Comparison of ENCODE assay signal across 1 cellular context in the genomic region with DNA sequence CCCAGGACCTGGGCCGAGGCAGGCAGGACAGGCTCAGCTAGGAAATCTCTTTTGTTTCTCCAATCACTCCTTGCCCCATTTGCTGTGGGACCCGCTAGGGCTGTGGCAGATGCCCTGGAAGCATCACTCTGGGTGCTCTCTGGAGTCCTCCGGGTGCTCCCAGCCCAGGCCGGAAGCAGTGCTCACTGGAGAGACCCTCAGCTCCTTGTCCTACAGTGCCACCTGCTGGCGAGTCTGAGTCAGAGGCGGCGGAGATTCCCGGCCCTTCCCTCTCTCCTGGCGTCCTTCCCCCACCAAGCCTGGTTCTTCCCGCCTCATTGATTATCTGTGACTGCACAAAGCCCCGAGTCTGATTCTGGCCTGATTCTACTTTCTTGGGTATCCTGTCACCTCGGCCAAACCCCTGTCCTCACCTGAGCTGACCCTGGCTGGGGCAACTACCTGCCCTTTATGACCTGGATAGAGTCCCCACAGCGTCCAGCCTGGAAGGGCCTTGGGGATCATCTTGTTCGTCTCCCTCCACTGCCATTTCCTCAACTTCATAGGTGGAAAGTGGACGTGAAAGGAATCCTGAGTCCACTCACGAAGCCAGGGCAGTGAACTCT.
TF ChIP-seq lines count a peak whose summit lies in the region.

No MANE protein-coding gene starts in this region.

TF ChIP-seq in WTC11, 78 proteins besides CTCF, POLR2A, EP300 and RAD21 (continued from another document):
- TF ChIP-seq, protein P1, sequence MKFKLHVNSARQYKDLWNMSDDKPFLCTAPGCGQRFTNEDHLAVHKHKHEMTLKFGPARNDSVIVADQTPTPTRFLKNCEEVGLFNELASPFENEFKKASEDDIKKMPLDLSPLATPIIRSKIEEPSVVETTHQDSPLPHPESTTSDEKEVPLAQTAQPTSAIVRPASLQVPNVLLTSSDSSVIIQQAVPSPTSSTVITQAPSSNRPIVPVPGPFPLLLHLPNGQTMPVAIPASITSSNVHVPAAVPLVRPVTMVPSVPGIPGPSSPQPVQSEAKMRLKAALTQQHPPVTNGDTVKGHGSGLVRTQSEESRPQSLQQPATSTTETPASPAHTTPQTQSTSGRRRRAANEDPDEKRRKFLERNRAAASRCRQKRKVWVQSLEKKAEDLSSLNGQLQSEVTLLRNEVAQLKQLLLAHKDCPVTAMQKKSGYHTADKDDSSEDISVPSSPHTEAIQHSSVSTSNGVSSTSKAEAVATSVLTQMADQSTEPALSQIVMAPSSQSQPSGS (CRISPR knock-in tag; IDR thresholded peaks at IDR 0.05; ENCODE audit: borderline replicate concordance, low read depth): no peak
- TF ChIP-seq ETV6 (CRISPR knock-in tag; IDR thresholded peaks at IDR 0.05): peak; percentile 35; the same call in 1 of the 2 replicates
- TF ChIP-seq, protein P2, sequence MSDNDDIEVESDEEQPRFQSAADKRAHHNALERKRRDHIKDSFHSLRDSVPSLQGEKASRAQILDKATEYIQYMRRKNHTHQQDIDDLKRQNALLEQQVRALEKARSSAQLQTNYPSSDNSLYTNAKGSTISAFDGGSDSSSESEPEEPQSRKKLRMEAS (CRISPR knock-in tag; IDR thresholded peaks at IDR 0.05): no peak
